ENCODE assay signal across 8 cellular contexts in the genomic region with DNA sequence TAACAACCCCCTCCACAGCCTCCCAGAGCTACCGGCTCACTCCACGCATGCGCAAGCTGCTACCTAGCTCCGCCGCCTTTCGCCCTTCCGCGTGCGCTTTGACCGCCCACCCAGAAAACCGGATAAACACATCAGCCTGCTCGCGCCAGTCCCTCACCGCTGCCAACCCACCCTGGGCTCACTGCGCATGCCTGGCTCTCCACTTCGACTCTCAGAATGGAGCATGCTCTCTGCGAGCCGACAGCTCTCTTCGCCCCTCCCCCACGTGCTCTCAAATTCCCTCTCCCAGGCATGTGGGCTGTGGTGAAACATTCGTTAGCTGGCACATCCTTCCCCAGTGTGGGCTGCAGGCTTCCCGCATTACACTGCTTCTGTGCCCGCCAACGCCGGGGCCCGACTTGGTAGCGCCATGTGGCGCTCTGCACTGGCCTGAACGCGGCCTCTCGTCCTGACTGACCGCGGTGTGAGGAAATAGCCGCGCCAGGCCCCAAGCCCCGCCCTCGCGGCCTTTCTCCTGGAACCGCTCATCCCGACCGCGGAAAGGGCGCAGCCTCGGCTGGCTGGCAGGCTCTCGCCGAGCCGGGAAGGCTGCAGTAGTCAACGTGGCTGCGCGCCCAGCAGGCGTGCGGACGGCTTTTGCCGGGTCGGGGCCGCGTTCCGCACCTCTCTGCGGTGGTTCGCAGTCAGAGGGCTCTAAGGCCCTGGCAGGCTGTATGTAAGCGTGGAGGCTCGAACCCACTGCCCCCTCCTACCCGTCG. TPM values are rescaled to one million over a fixed set of nuclear protein-coding genes. Genes with fewer than 3 reads are reported as not detected.
DNase-seq lines count a peak whose midpoint lies in the region; TF ChIP-seq lines count a peak whose summit lies in the region.

No MANE protein-coding gene starts in this region.

- no peaks in the 10 kb centered on the region for H3K27me3 ChIP-seq in HAP-1 (ENCODE audit: low read depth)
- H3K27me3 ChIP-seq in MG63 = no peaks in the 10 kb centered on the region

- H3K36me3 Mint-ChIP-seq in nephron progenitor cell (ENCODE audit: low read depth) = peaks cover 10% of the 10 kb centered on the region
- H3K36me3 Mint-ChIP-seq in stimulated activated naive CD8-positive, alpha-beta T cell treated with anti-CD3 and anti-CD28 coated beads, Interleukin-15, Interleukin-2, amounts not matched to agents 100 ng/mL and 50 ng/mL, for 24 hours (ENCODE audit: low read depth) = peaks cover 36% of the 10 kb centered on the region

- H3K27ac Mint-ChIP-seq in nephron progenitor cell = peak overlapping the region; percentile 100
- H3K27ac Mint-ChIP-seq in stimulated activated naive CD8-positive, alpha-beta T cell treated with anti-CD3 and anti-CD28 coated beads, Interleukin-15, Interleukin-2, amounts not matched to agents 100 ng/mL and 50 ng/mL, for 24 hours = peak overlapping the region; percentile 99

- peak overlapping the region; percentile 98 for H3K4me3 Mint-ChIP-seq in nephron progenitor cell
- peak overlapping the region; percentile 93 for H3K4me3 Mint-ChIP-seq in stimulated activated naive CD8-positive, alpha-beta T cell treated with anti-CD3 and anti-CD28 coated beads, Interleukin-15, Interleukin-2, amounts not matched to agents 100 ng/mL and 50 ng/mL, for 24 hours

- H3K9me3 ChIP-seq in HAP-1 (peaks cover 6% of the 10 kb centered on the region), MG63 (peaks cover 10% of the 10 kb centered on the region)

- peaks cover 39% of the 10 kb centered on the region for H3K4me1 Mint-ChIP-seq in nephron progenitor cell
- H3K4me1 Mint-ChIP-seq in stimulated activated naive CD8-positive, alpha-beta T cell treated with anti-CD3 and anti-CD28 coated beads, Interleukin-15, Interleukin-2, amounts not matched to agents 100 ng/mL and 50 ng/mL, for 24 hours (ENCODE audit: low read depth) = peaks cover 47% of the 10 kb centered on the region

- 0 out of 2 replicates have a peak, but pooled peaks cover 10% of the 10 kb centered on the region for H3K36me3 ChIP-seq in HAP-1 (replicated peaks)
- H3K36me3 ChIP-seq in MG63 = peaks cover 22% of the 10 kb centered on the region

- peaks cover 23% of the 10 kb centered on the region for H3K9me3 Mint-ChIP-seq in nephron progenitor cell
- no peaks in the 10 kb centered on the region for H3K9me3 Mint-ChIP-seq in stimulated activated naive CD8-positive, alpha-beta T cell treated with anti-CD3 and anti-CD28 coated beads, Interleukin-15, Interleukin-2, amounts not matched to agents 100 ng/mL and 50 ng/mL, for 24 hours

- peaks cover 12% of the 10 kb centered on the region for H3K4me1 ChIP-seq in HAP-1

- TF ChIP-seq CTCF in nephron progenitor cell (IDR thresholded peaks at IDR 0.05) = no peak

- DNase-seq in G401 (ENCODE audit: low spot score) (peak; percentile 98), HAP-1 (ENCODE audit: low spot score in 2 of 2) (peak; percentile 99 to 100), MG63 (peak; percentile 100), SHP77 (lab: John Stamatoyannopoulos, UW) (peak; percentile 98 to 99), activated gamma-delta T cell (lab: John Stamatoyannopoulos, UW) (peak; percentile 77), fibroblast of the conjunctiva (ENCODE audit: low read depth) (peak; percentile 100), nephron progenitor cell (peak; percentile 99)

- in situ Hi-C loops in G401 (cut with HindIII; ENCODE audit: low sequenced_read_pairs) (loop anchor here (10.0 kb wide), 1 partner anchor 62 kb away; no protein-coding TSS in a partner anchor), HAP-1 (cut with MboI; ENCODE audit: low sequenced_read_pairs) (no loop called here)

- peaks cover 2% of the 10 kb centered on the region for H3K27me3 Mint-ChIP-seq in nephron progenitor cell (ENCODE audit: low read depth, poor library complexity)
- H3K27me3 Mint-ChIP-seq in stimulated activated naive CD8-positive, alpha-beta T cell treated with anti-CD3 and anti-CD28 coated beads, Interleukin-15, Interleukin-2, amounts not matched to agents 100 ng/mL and 50 ng/mL, for 24 hours = peaks cover 5% of the 10 kb centered on the region

- peak overlapping the region; percentile 89 for H3K4me3 ChIP-seq in HAP-1
- H3K4me3 ChIP-seq in MG63 = peak overlapping the region; percentile 81

RNA-seq across cellular contexts. Expression of a gene that starts 0.4 kb away (rescaled TPM):
- total RNA-seq in G401 (2014; rRNA removed; shearing (Covaris generic)) = 12.0 and 31.7 TPM in 2 replicates
- 19.0 and 26.0 TPM in 2 replicates for total RNA-seq in MG63 (2014; rRNA removed; shearing (Covaris generic); ENCODE audit: low replicate concordance)

RNA-seq across cellular contexts. Expression of a gene that starts 53.6 kb away (rescaled TPM):
- 114 and 131 TPM in 2 replicates for total RNA-seq in G401 (2014; rRNA removed; shearing (Covaris generic))
- 105 and 156 TPM in 2 replicates for total RNA-seq in MG63 (2014; rRNA removed; shearing (Covaris generic); ENCODE audit: low replicate concordance)

Comparison
In these comparisons a context has a peak if more than half of its experiments do, and no peak if none do; other contexts are left out.
1. Peak in every context shown above with its lines: DNase-seq and H3K4me3 ChIP-seq.